ENCODE assay signal across 8 cellular contexts in the genomic region with DNA sequence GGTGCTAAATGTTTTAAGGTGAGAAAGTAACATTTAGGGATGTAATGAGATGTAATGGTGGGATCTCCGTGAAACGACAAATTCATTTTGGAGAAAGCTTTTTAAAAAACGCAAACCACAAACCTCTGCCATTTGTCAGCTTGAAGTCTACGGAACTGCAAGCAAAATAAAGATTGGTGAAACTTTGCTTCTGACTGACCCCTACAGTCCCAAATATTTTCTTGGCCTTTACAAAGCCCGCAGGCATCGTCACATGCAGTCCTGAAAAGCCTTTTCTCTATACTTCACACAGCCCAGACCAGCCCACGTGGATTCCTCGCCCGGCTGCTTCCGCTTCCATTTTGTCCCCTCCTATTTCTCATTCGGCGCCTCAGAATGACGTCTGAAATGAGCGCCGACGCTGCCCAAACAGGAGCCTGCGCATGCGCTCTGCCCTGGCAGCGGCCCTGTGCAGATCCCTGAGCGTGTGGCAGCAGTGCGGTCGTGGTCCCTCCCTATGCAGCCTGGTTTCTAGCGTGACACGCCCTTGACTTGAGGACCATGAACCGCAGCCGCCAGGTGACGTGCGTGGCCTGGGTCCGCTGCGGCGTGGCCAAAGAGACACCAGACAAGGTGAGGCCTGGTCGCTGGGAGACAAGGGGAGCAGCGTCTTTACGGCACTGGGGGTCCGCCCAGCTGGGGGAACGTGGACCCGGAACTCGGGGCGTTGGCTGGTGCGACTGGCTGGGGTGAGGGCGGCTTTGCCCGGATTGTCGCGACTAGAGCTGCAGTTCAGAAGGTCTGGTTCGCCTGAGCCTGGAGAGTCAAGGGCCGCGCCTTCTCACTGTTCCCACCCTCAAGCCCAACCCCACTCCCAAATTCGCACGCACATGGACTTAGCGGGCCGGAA.
DNase-seq lines count a peak whose midpoint lies in the region; ATAC-seq and TF ChIP-seq lines count a peak whose summit lies in the region.

TSS of gene PWP1 (plus strand) at position 440 of the 889 bp plus-strand sequence. CDS start at position 541, 101 bp downstream.

- H3K9me3 ChIP-seq in SK-N-MC (ENCODE audit: low read depth, low read length): no peaks in the 10 kb centered on the region

- DNase-seq in GM06990 (ENCODE audit: extremely low read depth, insufficient read length) (peak; percentile 94), NCI-H1048 (lab: John Stamatoyannopoulos, UW) (peak; percentile 91), SK-N-MC (ENCODE audit: low read depth, low spot score) (peak; percentile 77), germinal center (ENCODE audit: low spot score) (peak; percentile 96), non-pigmented ciliary epithelial cell (ENCODE audit: low read depth) (peak; percentile 70), substantia nigra (lab: John Stamatoyannopoulos, UW) (peak; percentile 45 to 94 (median 87))
- DNase-seq in activated naive CD4-positive, alpha-beta T cell treated with anti-CD3 and anti-CD28 coated beads, Interleukin-2, amount 10 ng/mL, durations not matched to agents 7 days and 5 days: peak; percentile 96

- peaks cover 27% of the 10 kb centered on the region for H3K36me3 Mint-ChIP-seq in activated naive CD4-positive, alpha-beta T cell treated with anti-CD3 and anti-CD28 coated beads, Interleukin-2, amount 10 ng/mL, durations not matched to agents 7 days and 5 days

- H3K27ac Mint-ChIP-seq in activated naive CD4-positive, alpha-beta T cell treated with anti-CD3 and anti-CD28 coated beads, Interleukin-2, amount 10 ng/mL, durations not matched to agents 7 days and 5 days: peak within 1 kb of the TSS; percentile 97

- H3K9ac ChIP-seq in SK-N-MC (ENCODE audit: insufficient read length): peak within 1 kb of the TSS; percentile 92

- H3K9me3 Mint-ChIP-seq in activated naive CD4-positive, alpha-beta T cell treated with anti-CD3 and anti-CD28 coated beads, Interleukin-2, amount 10 ng/mL, durations not matched to agents 7 days and 5 days: no peaks in the 10 kb centered on the region

- H3K27me3 Mint-ChIP-seq in activated naive CD4-positive, alpha-beta T cell treated with anti-CD3 and anti-CD28 coated beads, Interleukin-2, amount 10 ng/mL, durations not matched to agents 7 days and 5 days: peaks cover 15% of the 10 kb centered on the region

- ATAC-seq in HG02571 (IDR thresholded peaks at IDR 0.05; ENCODE audit: unreplicated experiment): peak; percentile 88

- CTCF ChIA-PET in activated naive CD4-positive, alpha-beta T cell treated with anti-CD3 and anti-CD28 coated beads, Interleukin-2, amount 10 ng/mL, durations not matched to agents 7 days and 5 days (lab: Charles Lee): interaction anchor here (1.4 to 2.5 kb wide), 2 partner anchors 10 to 554 kb away, joined by 3 to 9 read pairs; no protein-coding TSS in a partner anchor

- H3K27ac ChIP-seq in SK-N-MC (peak within 1 kb of the TSS; percentile 20; the same call in 1 of the 2 replicates), substantia nigra (ENCODE audit: low read depth, low read length, poor library complexity, severe bottlenecking) (peak within 1 kb of the TSS; percentile 82)

- H3K4me3 ChIP-seq in GM06990 (replicated peaks; ENCODE audit: low read depth, low read length): peak within 1 kb of the TSS; percentile 97
- H3K4me3 ChIP-seq in SK-N-MC: peak within 1 kb of the TSS; percentile 94

- H3K4me3 Mint-ChIP-seq in activated naive CD4-positive, alpha-beta T cell treated with anti-CD3 and anti-CD28 coated beads, Interleukin-2, amount 10 ng/mL, durations not matched to agents 7 days and 5 days: peak within 1 kb of the TSS; percentile 92

- no peak for TF ChIP-seq CTCF in GM06990 (IDR thresholded peaks at IDR 0.05; ENCODE audit: insufficient read depth, low read length, poor library complexity, severe bottlenecking)

- no peaks in the 10 kb centered on the region for H3K27me3 ChIP-seq in GM06990 (replicated peaks; ENCODE audit: control insufficient read depth, insufficient read depth, low read length)

- peaks cover 4% of the 10 kb centered on the region for H3K36me3 ChIP-seq in GM06990 (ENCODE audit: control insufficient read depth, insufficient read depth, low read length)
- H3K36me3 ChIP-seq in SK-N-MC (ENCODE audit: insufficient read depth, low read length): peaks cover 25% of the 10 kb centered on the region

- peaks cover 30% of the 10 kb centered on the region for H3K4me1 Mint-ChIP-seq in activated naive CD4-positive, alpha-beta T cell treated with anti-CD3 and anti-CD28 coated beads, Interleukin-2, amount 10 ng/mL, durations not matched to agents 7 days and 5 days

Comparison
In these comparisons a context has a peak if more than half of its experiments do, and no peak if none do; other contexts are left out.
1. Peak in every context shown above with its lines: DNase-seq, ATAC-seq, H3K4me3 ChIP-seq and H3K27ac ChIP-seq.